In genomic region chr16:31488630-31489564, GRCh38 we compare ENCODE assay signal across 10 cellular contexts. TPM values are rescaled to one million over a fixed set of nuclear protein-coding genes. Genes with fewer than 3 reads are reported as not detected.
A peak's percentile ranks its signal among the peaks of the same experiment; 100 is the strongest.
DNase-seq lines count a peak whose midpoint lies in the region; ATAC-seq and TF ChIP-seq lines count a peak whose summit lies in the region.
"Had no signal": no experiment of that assay in that cellular context is flagged by ENCODE, and none has a peak within 500 bp of the region (broad histone marks: within the 10 kb centered on the region; RNA-seq: fewer than 3 reads in every experiment).

No MANE protein-coding gene starts in this region.

- CTCF ChIA-PET in T-cell (lab: Charles Lee): interaction anchor here in 1 of 2 donors (0.6 kb wide), 1 partner anchor 30 kb away, joined by 3 read pairs; the partner anchor contains the start of gene ARMC5

- peak overlapping the region; percentile 31 to 90 (median 59) for H3K4me3 Mint-ChIP-seq in T-cell

- in situ Hi-C loops in brain microvascular endothelial cell (cut with HindIII; ENCODE audit: low pct_ligation_motif_present, low sequenced_read_pairs): no loop called here

- ATAC-seq in T-cell (replicated peaks in 1 of 4) (no peak), left cardiac atrium (peak; percentile 22 to 23), psoas muscle (peak; percentile 11 to 44 (median 29))

- H3K27ac Mint-ChIP-seq in T-cell: peak overlapping the region in 1 of 2 donors; percentile 72

- H3K27me3 ChIP-seq in psoas muscle (ENCODE audit: insufficient read depth in 3 of 3, low read length in 2 of 3) (peaks cover 0 to 43% (median 21%) of the 10 kb centered on the region in 3 donors), brain microvascular endothelial cell (replicated peaks) (peaks cover 5% of the 10 kb centered on the region)

- H3K4me3 ChIP-seq in psoas muscle (peak overlapping the region; percentile 74), brain microvascular endothelial cell (ENCODE audit: low read depth, low read length) (no peak overlapping the region)

- H3K4me1 ChIP-seq in psoas muscle: peaks cover 20% of the 10 kb centered on the region

- peaks cover 10% of the 10 kb centered on the region for H3K36me3 Mint-ChIP-seq in T-cell

- no peaks in the 10 kb centered on the region for H3K9me3 ChIP-seq in psoas muscle
- H3K9me3 ChIP-seq: SJSA1 had no signal

- WGBS in psoas muscle, 3 donors: 33 to 38% (median 34%) methylated on average over 61 to 66 of the region's 66 CpGs

- H3K4me1 Mint-ChIP-seq in T-cell: peaks cover 10 to 19% (median 15%) of the 10 kb centered on the region in 3 donors

- POLR2A ChIA-PET in T-cell (lab: Charles Lee): interaction anchor here in 1 of 2 donors (0.6 kb wide), 1 partner anchor 21 kb away, joined by 4 read pairs; no protein-coding TSS in a partner anchor

- no peak overlapping the region for H3K27ac ChIP-seq in psoas muscle
- no peak overlapping the region for H3K27ac ChIP-seq in brain microvascular endothelial cell
- H3K27ac ChIP-seq: SJSA1 had no signal

- peak; percentile 22 for DNase-seq in EH (ENCODE audit: low read depth)
- no peak for DNase-seq in T-cell
- DNase-seq in left cardiac atrium: no peak
- peak in 1 of 2 donors; percentile 61 for DNase-seq in psoas muscle
- DNase-seq in brain microvascular endothelial cell: no peak
- DNase-seq in LoVo (ENCODE audit: low spot score): no peak
- DNase-seq in AG08396 (ENCODE audit: low spot score): no peak
- no peak for DNase-seq in NCI-H345 (lab: John Stamatoyannopoulos, UW)
- DNase-seq: HCEC 1CT had no signal

- H3K9me3 Mint-ChIP-seq in T-cell: no peaks in the 10 kb centered on the region

- intact Hi-C loops in left cardiac atrium (cut with DNase I) (no loop called here), psoas muscle (cut with DNase I) (no loop called here)

- peaks cover 10 to 31% of the 10 kb centered on the region in 2 donors for H3K36me3 ChIP-seq in psoas muscle (ENCODE audit: insufficient read depth in 1 of 2, low read depth in 1 of 2)
- peaks cover 12% of the 10 kb centered on the region for H3K36me3 ChIP-seq in brain microvascular endothelial cell (replicated peaks)

- no peak for TF ChIP-seq CTCF in psoas muscle (IDR thresholded peaks at IDR 0.05)
- no peak for TF ChIP-seq CTCF in brain microvascular endothelial cell (IDR thresholded peaks at IDR 0.05; ENCODE audit: low read depth, low read length, missing control alignments)

- no peaks in the 10 kb centered on the region for H3K27me3 Mint-ChIP-seq in T-cell

RNA-seq across cellular contexts. Expression of gene SLC5A2, which starts 6.0 kb away (rescaled TPM):
- 1 to 10 TPM; 2.6 to 4.2 (median 3.2) TPM for total RNA-seq in T-cell
- not detected for total RNA-seq in left cardiac atrium
- not detected for total RNA-seq in psoas muscle
- under 1 TPM; 0.08 to 0.35 (median 0.26) TPM for polyA plus RNA-seq in psoas muscle
- total RNA-seq: SJSA1 had no signal

RNA-seq across cellular contexts. Expression of gene TGFB1I1, which starts 16.9 kb away (rescaled TPM):
- 1 to 10 TPM in 1 of 5 donors, under 1 TPM in 4; 0.40 to 1.1 (median 0.72) TPM for total RNA-seq in T-cell
- 10 to 100 TPM; 33.2 to 57.9 TPM for total RNA-seq in left cardiac atrium
- total RNA-seq in psoas muscle: 10 to 100 TPM in 1 of 4 donors, 1 to 10 TPM in 3; 8.3 to 11.5 (median 8.7) TPM
- polyA plus RNA-seq in psoas muscle: 1 to 10 TPM; 4.5 to 7.0 (median 5.0) TPM

RNA-seq across cellular contexts. Expression of gene RUSF1, which starts 19.3 kb away (rescaled TPM):
- total RNA-seq in T-cell: 100 to 1,000 TPM in 3 of 5 donors, 10 to 100 TPM in 2; 65.4 to 125 (median 107) TPM
- total RNA-seq in left cardiac atrium: 10 to 100 TPM; 25.6 to 36.6 TPM
- total RNA-seq in psoas muscle: 10 to 100 TPM in 3 of 4 donors, 1 to 10 TPM in 1; 6.9 to 16.2 (median 11.9) TPM
- 10 to 100 TPM in 1 of 3 donors, 1 to 10 TPM in 2; 8.1 to 12.0 (median 9.9) TPM for polyA plus RNA-seq in psoas muscle

RNA-seq across cellular contexts. Expression of gene ARMC5, which starts 29.6 kb away (rescaled TPM):
- total RNA-seq in T-cell (10 to 100 TPM in 3 of 5 donors, 1 to 10 TPM in 2; 9.3 to 16.6 (median 10.2) TPM), left cardiac atrium (1 to 10 TPM; 7.0 to 8.9 TPM), psoas muscle (10 to 100 TPM; 10.1 to 18.7 (median 13.1) TPM)
- 10 to 100 TPM in 1 of 3 donors, 1 to 10 TPM in 2; 6.5 to 11.7 (median 8.5) TPM for polyA plus RNA-seq in psoas muscle

RNA-seq across cellular contexts. Expression of gene AHSP, which starts 38.8 kb away (rescaled TPM):
- not detected for total RNA-seq in T-cell
- total RNA-seq in left cardiac atrium: not detected
- total RNA-seq in psoas muscle: 1 to 10 TPM in 1 of 4 donors, not detected in 3; 3.5 TPM
- not detected for polyA plus RNA-seq in psoas muscle
- total RNA-seq: SJSA1 had no signal

Comparison
In these comparisons a context has a peak if more than half of its experiments do, and no peak if none do; other contexts are left out.
1. ATAC-seq: peak in left cardiac atrium (2 of 2) and psoas muscle (4 of 4); none in T-cell (0 of 4).
2. RNA of gene TGFB1I1, which starts 16.9 kb away (total RNA-seq): 33.2 to 57.9 TPM in left cardiac atrium and 8.3 to 11.5 TPM in psoas muscle; 0.40 to 1.1 TPM in T-cell; every median in the first group is over 4 times any median in the second.